ENCODE assay signal across 1 cellular context in the genomic region with DNA sequence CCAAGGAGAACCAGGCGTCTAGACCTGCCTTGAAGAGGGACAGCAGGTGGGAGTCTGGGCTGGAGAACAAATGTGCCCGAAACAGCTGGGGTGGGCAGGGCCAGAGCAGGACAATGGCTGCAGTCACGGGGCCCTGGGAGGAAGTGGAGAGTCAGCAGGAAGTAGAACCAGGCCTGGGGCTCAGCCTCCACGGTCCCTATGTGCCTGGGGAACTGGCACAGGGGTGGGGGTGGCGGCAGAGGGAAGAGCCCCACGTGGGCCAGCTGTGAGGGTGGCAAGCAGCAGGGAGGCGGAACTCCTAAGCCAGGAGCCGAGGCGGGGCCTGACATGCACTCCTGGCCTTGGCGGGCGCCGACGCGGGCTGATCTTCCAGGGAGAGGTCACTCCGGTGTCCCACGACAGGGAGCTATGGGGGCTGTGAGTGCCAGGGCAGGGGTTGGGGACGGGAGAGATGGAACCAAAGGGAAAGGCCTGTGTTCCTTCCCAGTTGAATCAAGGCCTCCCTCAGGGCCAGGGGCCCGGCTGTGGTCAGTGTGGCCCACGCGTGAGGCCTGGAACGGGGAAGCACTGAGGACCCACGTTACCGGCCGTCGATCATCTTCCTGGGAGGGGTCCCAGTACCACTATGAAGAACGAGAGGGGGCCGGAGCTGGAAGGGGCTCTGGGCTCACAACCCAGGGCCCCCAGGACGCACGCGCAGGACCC.
TF ChIP-seq lines count a peak whose summit lies in the region.

No MANE protein-coding gene starts in this region.

TF ChIP-seq in endothelial cell of umbilical vein, 7 proteins besides CTCF, POLR2A, EP300 and RAD21 (continued from another document):
- TF ChIP-seq, protein P1, sequence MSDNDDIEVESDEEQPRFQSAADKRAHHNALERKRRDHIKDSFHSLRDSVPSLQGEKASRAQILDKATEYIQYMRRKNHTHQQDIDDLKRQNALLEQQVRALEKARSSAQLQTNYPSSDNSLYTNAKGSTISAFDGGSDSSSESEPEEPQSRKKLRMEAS (IDR thresholded peaks at IDR 0.05; ENCODE audit: insufficient read depth, insufficient read length) = peak; percentile 78
- TF ChIP-seq POLR2AphosphoS5 (IDR thresholded peaks at IDR 0.05; ENCODE audit: insufficient read depth, low read depth, low read length) (peak; percentile 70), GATA2 (IDR thresholded peaks at IDR 0.05; ENCODE audit: insufficient read depth, insufficient read length, low read depth, low read length) (no peak)
